Comparison of ENCODE assay signal across 8 cellular contexts in genomic region chr18:48922801-48923730, GRCh38.
DNase-seq lines count a peak whose midpoint lies in the region; ATAC-seq and TF ChIP-seq lines count a peak whose summit lies in the region.

No MANE protein-coding gene starts in this region.

- DNase-seq in EH (ENCODE audit: low read depth) (peak; percentile 96), NCI-H226 (peak; percentile 74), brain microvascular endothelial cell (peak; percentile 63), substantia nigra (lab: John Stamatoyannopoulos, UW) (peak in 13 of 49 donors; percentile 18 to 68 (median 39)), D341Med (ENCODE audit: low spot score) (no peak), superior temporal gyrus (ENCODE audit: extremely low spot score) (no peak)

- ATAC-seq in GM19395 (IDR thresholded peaks at IDR 0.05; ENCODE audit: unreplicated experiment), result no peak

- peak overlapping the region; percentile 71 for H3K27ac ChIP-seq in brain microvascular endothelial cell
- H3K27ac ChIP-seq in layer of hippocampus (ENCODE audit: low read depth, low read length), result peak overlapping the region; percentile 49
- H3K27ac ChIP-seq in substantia nigra (ENCODE audit: low read depth, low read length, poor library complexity, severe bottlenecking), result peak overlapping the region; percentile 84

- in situ Hi-C loops in brain microvascular endothelial cell (cut with HindIII; ENCODE audit: low pct_ligation_motif_present, low sequenced_read_pairs), result no loop called here

- no peak for TF ChIP-seq CTCF in brain microvascular endothelial cell (IDR thresholded peaks at IDR 0.05; ENCODE audit: low read depth, low read length, missing control alignments)

- H3K36me3 ChIP-seq in brain microvascular endothelial cell (replicated peaks), result peaks cover 29% of the 10 kb centered on the region

- H3K27me3 ChIP-seq in brain microvascular endothelial cell (replicated peaks) (no peaks in the 10 kb centered on the region), layer of hippocampus (ENCODE audit: control insufficient read depth, insufficient read depth, low read length) (no peaks in the 10 kb centered on the region)

- H3K4me3 ChIP-seq in brain microvascular endothelial cell (ENCODE audit: low read depth, low read length), result peak overlapping the region; percentile 12

Comparison
In these comparisons a context has a peak if more than half of its experiments do, and no peak if none do; other contexts are left out.
1. DNase-seq: peak in EH (single experiment), NCI-H226 (single experiment) and brain microvascular endothelial cell (single experiment); none in D341Med (single experiment) and superior temporal gyrus (single experiment).
2. Peak in every context shown above with its lines, with median percentiles within 50 percentile points of each other: H3K27ac ChIP-seq.